1 cellular context compared by ENCODE assay signal in genomic region chr10:92074126-92074887, GRCh38.
A peak's percentile ranks its signal among the peaks of the same experiment; 100 is the strongest.
TF ChIP-seq lines count a peak whose summit lies in the region.

No MANE protein-coding gene starts in this region.

TF ChIP-seq in liver, 16 proteins besides CTCF, POLR2A, EP300 and RAD21 (continued from another document):
- TF ChIP-seq MAX (IDR thresholded peaks at IDR 0.05) (no peak), ATF3 (IDR thresholded peaks at IDR 0.05) (no peak), FOXA2 (IDR thresholded peaks at IDR 0.05) (no peak), EGR1 (IDR thresholded peaks at IDR 0.05; ENCODE audit: low read depth in 2 of 2) (no peak), RXRA (IDR thresholded peaks at IDR 0.05) (peak; percentile 41 to 46), ZBTB33 (IDR thresholded peaks at IDR 0.05) (no peak), HNF4A (conservative IDR thresholded peaks at IDR 0.05) (peak; percentile 90 to 94), GABPA (IDR thresholded peaks at IDR 0.05 in 1 of 2, conservative IDR thresholded peaks at IDR 0.05 in 1 of 2) (peak in 1 of 2 donors; percentile 10), YY1 (IDR thresholded peaks at IDR 0.05) (peak; percentile 17), NR2F2 (IDR thresholded peaks at IDR 0.05) (no peak), JUND (IDR thresholded peaks at IDR 0.05) (no peak)
